11 cellular contexts compared by ENCODE assay signal in genomic region chr11:47611240-47611863, GRCh38. TPM values are rescaled to one million over a fixed set of nuclear protein-coding genes. Genes with fewer than 3 reads are reported as not detected.
A peak's percentile ranks its signal among the peaks of the same experiment; 100 is the strongest.
DNase-seq lines count a peak whose midpoint lies in the region; ATAC-seq, FAIRE-seq and TF ChIP-seq lines count a peak whose summit lies in the region.
"Had no signal": no experiment of that assay in that cellular context is flagged by ENCODE, and none has a peak within 500 bp of the region (broad histone marks: within the 10 kb centered on the region; RNA-seq: fewer than 3 reads in every experiment).

No MANE protein-coding gene starts in this region.

- H3K4me3 Mint-ChIP-seq in activated CD8-positive, alpha-beta T cell treated with anti-CD3 and anti-CD28 coated beads for 36 hours: no peak overlapping the region
- H3K4me3 Mint-ChIP-seq: activated naive CD8-positive, alpha-beta T cell; stimulated activated naive CD8-positive, alpha-beta T cell treated with anti-CD3 and anti-CD28 coated beads, Interleukin-15, amount 100 ng/mL, for 72 hours had no signal

- peak; percentile 87 for FAIRE-seq in GM12891 (lab: Jason Lieb, UNC)
- FAIRE-seq: D721Med had no signal

- POLR2A ChIA-PET in activated CD8-positive, alpha-beta T cell treated with anti-CD3 and anti-CD28 coated beads for 36 hours (lab: Charles Lee): interaction anchor here (1.2 kb wide), 1 partner anchor 19 kb away, joined by 3 read pairs; no protein-coding TSS in a partner anchor

- no peak overlapping the region for H3K27ac Mint-ChIP-seq in activated CD8-positive, alpha-beta T cell treated with anti-CD3 and anti-CD28 coated beads for 36 hours
- H3K27ac Mint-ChIP-seq: activated naive CD8-positive, alpha-beta T cell had no signal

- H3K36me3 Mint-ChIP-seq in activated CD8-positive, alpha-beta T cell treated with anti-CD3 and anti-CD28 coated beads for 36 hours (ENCODE audit: low read depth): no peaks in the 10 kb centered on the region
- H3K36me3 Mint-ChIP-seq: activated naive CD8-positive, alpha-beta T cell had no signal

- no peak for DNase-seq in GM12891 (ENCODE audit: insufficient read length, low spot score)
- DNase-seq in globus pallidus (ENCODE audit: low spot score): peak; percentile 72
- DNase-seq in NCI-H2227 treated with DMSO at 0.1 percent for 48 hours (lab: John Stamatoyannopoulos, UW): no peak
- no peak for DNase-seq in NK-92 (lab: John Stamatoyannopoulos, UW; ENCODE audit: unreplicated experiment)
- DNase-seq in NCI-H524 (lab: John Stamatoyannopoulos, UW): no peak
- no peak for DNase-seq in activated CD8-positive, alpha-beta T cell treated with anti-CD3 and anti-CD28 coated beads for 36 hours
- DNase-seq: stimulated activated naive CD8-positive, alpha-beta T cell treated with anti-CD3 and anti-CD28 coated beads, Interleukin-15, amount 100 ng/mL, for 72 hours had no signal

- CTCF ChIA-PET in activated CD8-positive, alpha-beta T cell treated with anti-CD3 and anti-CD28 coated beads for 36 hours (lab: Charles Lee): no interaction called here

- peak; percentile 77 for ATAC-seq in GM21515 (IDR thresholded peaks at IDR 0.05; ENCODE audit: unreplicated experiment)
- peak; percentile 75 for ATAC-seq in HG03558 (IDR thresholded peaks at IDR 0.05; ENCODE audit: extremely low read depth, unreplicated experiment)
- ATAC-seq in activated CD8-positive, alpha-beta T cell treated with anti-CD3 and anti-CD28 coated beads for 36 hours: no peak
- ATAC-seq: stimulated activated naive CD8-positive, alpha-beta T cell treated with anti-CD3 and anti-CD28 coated beads, Interleukin-15, amount 100 ng/mL, for 72 hours had no signal

- TF ChIP-seq CTCF in activated CD8-positive, alpha-beta T cell treated with anti-CD3 and anti-CD28 coated beads for 36 hours (IDR thresholded peaks at IDR 0.05): no peak

- H3K27me3 Mint-ChIP-seq in activated CD8-positive, alpha-beta T cell treated with anti-CD3 and anti-CD28 coated beads for 36 hours: no peaks in the 10 kb centered on the region
- H3K27me3 Mint-ChIP-seq: activated naive CD8-positive, alpha-beta T cell; stimulated activated naive CD8-positive, alpha-beta T cell treated with anti-CD3 and anti-CD28 coated beads, Interleukin-15, amount 100 ng/mL, for 72 hours had no signal

- TF ChIP-seq POLR2A in GM12891 (IDR thresholded peaks at IDR 0.05; ENCODE audit: low read depth, low read length): no peak

- peaks cover 4% of the 10 kb centered on the region for H3K4me1 Mint-ChIP-seq in activated CD8-positive, alpha-beta T cell treated with anti-CD3 and anti-CD28 coated beads for 36 hours (ENCODE audit: low read depth)
- H3K4me1 Mint-ChIP-seq: stimulated activated naive CD8-positive, alpha-beta T cell treated with anti-CD3 and anti-CD28 coated beads, Interleukin-15, amount 100 ng/mL, for 72 hours had no signal

- no peaks in the 10 kb centered on the region for H3K9me3 Mint-ChIP-seq in activated CD8-positive, alpha-beta T cell treated with anti-CD3 and anti-CD28 coated beads for 36 hours
- H3K9me3 Mint-ChIP-seq: stimulated activated naive CD8-positive, alpha-beta T cell treated with anti-CD3 and anti-CD28 coated beads, Interleukin-15, amount 100 ng/mL, for 72 hours had no signal

- intact Hi-C loops in activated CD8-positive, alpha-beta T cell treated with anti-CD3 and anti-CD28 coated beads for 36 hours (cut with micrococcal nuclease): no loop called here

TF ChIP-seq in GM12891, 5 proteins besides CTCF, POLR2A, EP300 and RAD21:
- TF ChIP-seq TAF1 (IDR thresholded peaks at IDR 0.05; ENCODE audit: low read depth, low read length): no peak
- no peak for TF ChIP-seq POU2F2 (IDR thresholded peaks at IDR 0.05; ENCODE audit: low read depth, low read length)
- peak; percentile 96 for TF ChIP-seq SPI1 (IDR thresholded peaks at IDR 0.05; ENCODE audit: low read depth, low read length)
- no peak for TF ChIP-seq POLR2AphosphoS5 (IDR thresholded peaks at IDR 0.05; ENCODE audit: low read depth, low read length)
- TF ChIP-seq PAX5 (IDR thresholded peaks at IDR 0.05; ENCODE audit: insufficient read depth, low read length, severe bottlenecking): no peak

RNA-seq across cellular contexts. Expression of gene C1QTNF4, which starts 17.1 kb away (rescaled TPM):
- not detected for polyA plus RNA-seq in GM12891 (2012; ENCODE audit: low read depth, missing spikeins)
- total RNA-seq in activated CD8-positive, alpha-beta T cell treated with anti-CD3 and anti-CD28 coated beads for 36 hours: under 1 TPM in 1 of 2 experiments, not detected in 1; 0.18 TPM

RNA-seq across cellular contexts. Expression of gene FAM180B, which starts 24.9 kb away (rescaled TPM):
- not detected for polyA plus RNA-seq in GM12891 (2012; ENCODE audit: low read depth, missing spikeins)
- total RNA-seq in activated CD8-positive, alpha-beta T cell treated with anti-CD3 and anti-CD28 coated beads for 36 hours: not detected

RNA-seq across cellular contexts. Expression of gene MTCH2, which starts 31.0 kb away (rescaled TPM):
- polyA plus RNA-seq in GM12891 (2012; ENCODE audit: low read depth, missing spikeins): 104 TPM
- 100 to 1,000 TPM; 144 to 145 TPM for total RNA-seq in activated CD8-positive, alpha-beta T cell treated with anti-CD3 and anti-CD28 coated beads for 36 hours

RNA-seq across cellular contexts. Expression of gene NDUFS3, which starts 32.5 kb away (rescaled TPM):
- 109 TPM for polyA plus RNA-seq in GM12891 (2012; ENCODE audit: low read depth, missing spikeins)
- 100 to 1,000 TPM; 129 to 138 TPM for total RNA-seq in activated CD8-positive, alpha-beta T cell treated with anti-CD3 and anti-CD28 coated beads for 36 hours

RNA-seq across cellular contexts. Expression of gene KBTBD4, which starts 32.6 kb away (rescaled TPM):
- 16.9 TPM for polyA plus RNA-seq in GM12891 (2012; ENCODE audit: low read depth, missing spikeins)
- total RNA-seq in activated CD8-positive, alpha-beta T cell treated with anti-CD3 and anti-CD28 coated beads for 36 hours: 10 to 100 TPM; 15.4 to 16.3 TPM
